8 cellular contexts compared by ENCODE assay signal in genomic region chr6:53796451-53796780, GRCh38. TPM values are rescaled to one million over a fixed set of nuclear protein-coding genes. Genes with fewer than 3 reads are reported as not detected.
A peak's percentile ranks its signal among the peaks of the same experiment; 100 is the strongest.
DNase-seq lines count a peak whose midpoint lies in the region; ATAC-seq, FAIRE-seq and TF ChIP-seq lines count a peak whose summit lies in the region.

No MANE protein-coding gene starts in this region.

- peaks cover 28% of the 10 kb centered on the region for H3K4me1 Mint-ChIP-seq in activated T-cell treated with anti-CD3 and anti-CD28 coated beads, Interleukin-2, amount 50 U/mL, for 72 hours (ENCODE audit: low read depth)

- H3K27me3 Mint-ChIP-seq in activated T-cell treated with anti-CD3 and anti-CD28 coated beads, Interleukin-2, amount 50 U/mL, for 72 hours (ENCODE audit: low read depth) = peaks cover 42% of the 10 kb centered on the region

- H3K36me3 Mint-ChIP-seq in activated T-cell treated with anti-CD3 and anti-CD28 coated beads, Interleukin-2, amount 50 U/mL, for 72 hours (ENCODE audit: insufficient read depth in 2 of 2) = peaks cover 0 to 2% of the 10 kb centered on the region in 2 donors

- peak overlapping the region; percentile 97 to 98 for H3K4me3 Mint-ChIP-seq in activated T-cell treated with anti-CD3 and anti-CD28 coated beads, Interleukin-2, amount 50 U/mL, for 72 hours

- H3K4me3 ChIP-seq in astrocyte of the cerebellum (ENCODE audit: low read depth, low read length) = peak overlapping the region; percentile 78
- H3K4me3 ChIP-seq in thymus (ENCODE audit: low read length) = peak overlapping the region; percentile 84

- in situ Hi-C loops in astrocyte of the cerebellum (cut with HindIII; ENCODE audit: low sequenced_read_pairs) = no loop called here

- H3K9me3 ChIP-seq in thymus (ENCODE audit: control insufficient read depth) = no peaks in the 10 kb centered on the region

- FAIRE-seq in D721Med (lab: Jason Lieb, UNC) = no peak

- no peak overlapping the region for H3K27ac Mint-ChIP-seq in activated T-cell treated with anti-CD3 and anti-CD28 coated beads, Interleukin-2, amount 50 U/mL, for 72 hours

- no peak for ATAC-seq in activated T-cell treated with anti-CD3 and anti-CD28 coated beads, Interleukin-2, amount 50 U/mL, for 72 hours (replicated peaks in 1 of 2)

- WGBS in thymus = 80% methylated on average over 3 of the region's 3 CpGs

- H3K9me3 Mint-ChIP-seq in activated T-cell treated with anti-CD3 and anti-CD28 coated beads, Interleukin-2, amount 50 U/mL, for 72 hours = no peaks in the 10 kb centered on the region

- peaks cover 12% of the 10 kb centered on the region for H3K4me1 ChIP-seq in thymus (ENCODE audit: control insufficient read depth, insufficient read depth, low read length)

- H3K27me3 ChIP-seq in layer of hippocampus (ENCODE audit: control insufficient read depth, insufficient read depth, low read length) (no peaks in the 10 kb centered on the region), thymus (ENCODE audit: control insufficient read depth, insufficient read depth) (no peaks in the 10 kb centered on the region)

- H3K27ac ChIP-seq in layer of hippocampus (ENCODE audit: low read depth, low read length) = peak overlapping the region; percentile 85
- no peak overlapping the region for H3K27ac ChIP-seq in thymus (ENCODE audit: low read depth)

- DNase-seq in activated T-cell treated with anti-CD3 and anti-CD28 coated beads, Interleukin-2, amount 50 U/mL, for 72 hours = no peak
- no peak for DNase-seq in activated T-cell treated with anti-CD3 and anti-CD28 coated beads for 4 hours
- no peak for DNase-seq in astrocyte of the cerebellum (ENCODE audit: low read depth)
- DNase-seq in D721Med (ENCODE audit: insufficient read length, low spot score) = no peak
- no peak for DNase-seq in stimulated activated CD4-positive, alpha-beta T cell treated with anti-CD3 and anti-CD28 coated beads, Interleukin-1b, Interleukin-23, amount 100 ng/mL, for 48 hours
- DNase-seq in DMS53 treated with DMSO at 0.1 percent for 48 hours (lab: John Stamatoyannopoulos, UW; ENCODE audit: unreplicated experiment) = no peak

- TF ChIP-seq CTCF in astrocyte of the cerebellum (IDR thresholded peaks at IDR 0.05; ENCODE audit: low read depth, low read length, missing control alignments) (no peak), D721Med (IDR thresholded peaks at IDR 0.05; ENCODE audit: insufficient read depth, missing control alignments) (no peak)

- H3K36me3 ChIP-seq in thymus (ENCODE audit: control insufficient read depth, insufficient read depth) = no peaks in the 10 kb centered on the region

RNA-seq across cellular contexts. Expression of gene LRRC1, which starts 1.6 kb away (rescaled TPM):
- total RNA-seq in activated T-cell treated with anti-CD3 and anti-CD28 coated beads, Interleukin-2, amount 50 U/mL, for 72 hours = 1 to 10 TPM; 3.6 to 4.4 TPM
- 21.7 TPM for polyA plus RNA-seq in thymus
